Comparison of ENCODE assay signal across 1 cellular context in genomic region chr11:30992513-30992849, GRCh38.
TF ChIP-seq lines count a peak whose summit lies in the region.

No MANE protein-coding gene starts in this region.

TF ChIP-seq in HepG2, 621 proteins besides CTCF, POLR2A, EP300 and RAD21 (continued from another document):
- TF ChIP-seq ZNF235 (CRISPR knock-in tag; IDR thresholded peaks at IDR 0.05; ENCODE audit: borderline replicate concordance), result no peak
- TF ChIP-seq ZNF839 (CRISPR knock-in tag; IDR thresholded peaks at IDR 0.05; ENCODE audit: borderline replicate concordance), result no peak
- TF ChIP-seq GZF1 (CRISPR knock-in tag; IDR thresholded peaks at IDR 0.05), result no peak
- no peak for TF ChIP-seq ZNF772 (CRISPR knock-in tag; IDR thresholded peaks at IDR 0.05)
- 0 out of 2 replicates have a peak, but pooled peaks have one; percentile 32 for TF ChIP-seq RXRB (CRISPR knock-in tag; IDR thresholded peaks at IDR 0.05; ENCODE audit: borderline replicate concordance)
- peak; percentile 67 for TF ChIP-seq GATAD2A (CRISPR knock-in tag; IDR thresholded peaks at IDR 0.05)
- TF ChIP-seq, protein P1, sequence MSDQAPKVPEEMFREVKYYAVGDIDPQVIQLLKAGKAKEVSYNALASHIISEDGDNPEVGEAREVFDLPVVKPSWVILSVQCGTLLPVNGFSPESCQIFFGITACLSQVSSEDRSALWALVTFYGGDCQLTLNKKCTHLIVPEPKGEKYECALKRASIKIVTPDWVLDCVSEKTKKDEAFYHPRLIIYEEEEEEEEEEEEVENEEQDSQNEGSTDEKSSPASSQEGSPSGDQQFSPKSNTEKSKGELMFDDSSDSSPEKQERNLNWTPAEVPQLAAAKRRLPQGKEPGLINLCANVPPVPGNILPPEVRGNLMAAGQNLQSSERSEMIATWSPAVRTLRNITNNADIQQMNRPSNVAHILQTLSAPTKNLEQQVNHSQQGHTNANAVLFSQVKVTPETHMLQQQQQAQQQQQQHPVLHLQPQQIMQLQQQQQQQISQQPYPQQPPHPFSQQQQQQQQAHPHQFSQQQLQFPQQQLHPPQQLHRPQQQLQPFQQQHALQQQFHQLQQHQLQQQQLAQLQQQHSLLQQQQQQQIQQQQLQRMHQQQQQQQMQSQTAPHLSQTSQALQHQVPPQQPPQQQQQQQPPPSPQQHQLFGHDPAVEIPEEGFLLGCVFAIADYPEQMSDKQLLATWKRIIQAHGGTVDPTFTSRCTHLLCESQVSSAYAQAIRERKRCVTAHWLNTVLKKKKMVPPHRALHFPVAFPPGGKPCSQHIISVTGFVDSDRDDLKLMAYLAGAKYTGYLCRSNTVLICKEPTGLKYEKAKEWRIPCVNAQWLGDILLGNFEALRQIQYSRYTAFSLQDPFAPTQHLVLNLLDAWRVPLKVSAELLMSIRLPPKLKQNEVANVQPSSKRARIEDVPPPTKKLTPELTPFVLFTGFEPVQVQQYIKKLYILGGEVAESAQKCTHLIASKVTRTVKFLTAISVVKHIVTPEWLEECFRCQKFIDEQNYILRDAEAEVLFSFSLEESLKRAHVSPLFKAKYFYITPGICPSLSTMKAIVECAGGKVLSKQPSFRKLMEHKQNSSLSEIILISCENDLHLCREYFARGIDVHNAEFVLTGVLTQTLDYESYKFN (CRISPR knock-in tag; conservative IDR thresholded peaks at IDR 0.05), result peak; percentile 84
- TF ChIP-seq NFKB2 (CRISPR knock-in tag; IDR thresholded peaks at IDR 0.05; ENCODE audit: borderline replicate concordance), result no peak
- TF ChIP-seq, protein P2, sequence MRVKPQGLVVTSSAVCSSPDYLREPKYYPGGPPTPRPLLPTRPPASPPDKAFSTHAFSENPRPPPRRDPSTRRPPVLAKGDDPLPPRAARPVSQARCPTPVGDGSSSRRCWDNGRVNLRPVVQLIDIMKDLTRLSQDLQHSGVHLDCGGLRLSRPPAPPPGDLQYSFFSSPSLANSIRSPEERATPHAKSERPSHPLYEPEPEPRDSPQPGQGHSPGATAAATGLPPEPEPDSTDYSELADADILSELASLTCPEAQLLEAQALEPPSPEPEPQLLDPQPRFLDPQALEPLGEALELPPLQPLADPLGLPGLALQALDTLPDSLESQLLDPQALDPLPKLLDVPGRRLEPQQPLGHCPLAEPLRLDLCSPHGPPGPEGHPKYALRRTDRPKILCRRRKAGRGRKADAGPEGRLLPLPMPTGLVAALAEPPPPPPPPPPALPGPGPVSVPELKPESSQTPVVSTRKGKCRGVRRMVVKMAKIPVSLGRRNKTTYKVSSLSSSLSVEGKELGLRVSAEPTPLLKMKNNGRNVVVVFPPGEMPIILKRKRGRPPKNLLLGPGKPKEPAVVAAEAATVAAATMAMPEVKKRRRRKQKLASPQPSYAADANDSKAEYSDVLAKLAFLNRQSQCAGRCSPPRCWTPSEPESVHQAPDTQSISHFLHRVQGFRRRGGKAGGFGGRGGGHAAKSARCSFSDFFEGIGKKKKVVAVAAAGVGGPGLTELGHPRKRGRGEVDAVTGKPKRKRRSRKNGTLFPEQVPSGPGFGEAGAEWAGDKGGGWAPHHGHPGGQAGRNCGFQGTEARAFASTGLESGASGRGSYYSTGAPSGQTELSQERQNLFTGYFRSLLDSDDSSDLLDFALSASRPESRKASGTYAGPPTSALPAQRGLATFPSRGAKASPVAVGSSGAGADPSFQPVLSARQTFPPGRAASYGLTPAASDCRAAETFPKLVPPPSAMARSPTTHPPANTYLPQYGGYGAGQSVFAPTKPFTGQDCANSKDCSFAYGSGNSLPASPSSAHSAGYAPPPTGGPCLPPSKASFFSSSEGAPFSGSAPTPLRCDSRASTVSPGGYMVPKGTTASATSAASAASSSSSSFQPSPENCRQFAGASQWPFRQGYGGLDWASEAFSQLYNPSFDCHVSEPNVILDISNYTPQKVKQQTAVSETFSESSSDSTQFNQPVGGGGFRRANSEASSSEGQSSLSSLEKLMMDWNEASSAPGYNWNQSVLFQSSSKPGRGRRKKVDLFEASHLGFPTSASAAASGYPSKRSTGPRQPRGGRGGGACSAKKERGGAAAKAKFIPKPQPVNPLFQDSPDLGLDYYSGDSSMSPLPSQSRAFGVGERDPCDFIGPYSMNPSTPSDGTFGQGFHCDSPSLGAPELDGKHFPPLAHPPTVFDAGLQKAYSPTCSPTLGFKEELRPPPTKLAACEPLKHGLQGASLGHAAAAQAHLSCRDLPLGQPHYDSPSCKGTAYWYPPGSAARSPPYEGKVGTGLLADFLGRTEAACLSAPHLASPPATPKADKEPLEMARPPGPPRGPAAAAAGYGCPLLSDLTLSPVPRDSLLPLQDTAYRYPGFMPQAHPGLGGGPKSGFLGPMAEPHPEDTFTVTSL (CRISPR knock-in tag; IDR thresholded peaks at IDR 0.05; ENCODE audit: borderline replicate concordance), result peak; percentile 32; the same call in 1 of the 2 replicates
- TF ChIP-seq BCL6 (CRISPR knock-in tag; IDR thresholded peaks at IDR 0.05), result peak; percentile 44; the same call in 1 of the 2 replicates
- no peak for TF ChIP-seq ZNF703 (CRISPR knock-in tag; IDR thresholded peaks at IDR 0.05; ENCODE audit: borderline replicate concordance)
- TF ChIP-seq, protein P3, sequence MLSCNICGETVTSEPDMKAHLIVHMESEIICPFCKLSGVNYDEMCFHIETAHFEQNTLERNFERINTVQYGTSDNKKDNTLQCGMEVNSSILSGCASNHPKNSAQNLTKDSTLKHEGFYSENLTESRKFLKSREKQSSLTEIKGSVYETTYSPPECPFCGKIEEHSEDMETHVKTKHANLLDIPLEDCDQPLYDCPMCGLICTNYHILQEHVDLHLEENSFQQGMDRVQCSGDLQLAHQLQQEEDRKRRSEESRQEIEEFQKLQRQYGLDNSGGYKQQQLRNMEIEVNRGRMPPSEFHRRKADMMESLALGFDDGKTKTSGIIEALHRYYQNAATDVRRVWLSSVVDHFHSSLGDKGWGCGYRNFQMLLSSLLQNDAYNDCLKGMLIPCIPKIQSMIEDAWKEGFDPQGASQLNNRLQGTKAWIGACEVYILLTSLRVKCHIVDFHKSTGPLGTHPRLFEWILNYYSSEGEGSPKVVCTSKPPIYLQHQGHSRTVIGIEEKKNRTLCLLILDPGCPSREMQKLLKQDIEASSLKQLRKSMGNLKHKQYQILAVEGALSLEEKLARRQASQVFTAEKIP (CRISPR knock-in tag; IDR thresholded peaks at IDR 0.05; ENCODE audit: borderline replicate concordance), result no peak
- no peak for TF ChIP-seq SIX1 (CRISPR knock-in tag; IDR thresholded peaks at IDR 0.05; ENCODE audit: borderline replicate concordance)
- TF ChIP-seq ZNF598 (CRISPR knock-in tag; IDR thresholded peaks at IDR 0.05; ENCODE audit: borderline replicate concordance), result no peak
- no peak for TF ChIP-seq ZNF326 (CRISPR knock-in tag; IDR thresholded peaks at IDR 0.05; ENCODE audit: borderline replicate concordance)
- no peak for TF ChIP-seq HCFC1 (IDR thresholded peaks at IDR 0.05; ENCODE audit: low read depth, low read length)
- peak; percentile 88 for TF ChIP-seq NFE2 (CRISPR knock-in tag; IDR thresholded peaks at IDR 0.05)
- no peak for TF ChIP-seq POLR2G (IDR thresholded peaks at IDR 0.05; ENCODE audit: low read depth, low read length)
- no peak for TF ChIP-seq ZFP36L2 (CRISPR knock-in tag; IDR thresholded peaks at IDR 0.05)
- TF ChIP-seq PHF8 (CRISPR knock-in tag; IDR thresholded peaks at IDR 0.05), result no peak
- TF ChIP-seq PCBP1 (IDR thresholded peaks at IDR 0.05; ENCODE audit: borderline replicate concordance, low read depth, low read length), result no peak
- TF ChIP-seq KAT8 (CRISPR knock-in tag; IDR thresholded peaks at IDR 0.05), result 0 out of 2 replicates have a peak, but pooled peaks have one; percentile 32
- no peak for TF ChIP-seq KAT2B (IDR thresholded peaks at IDR 0.05; ENCODE audit: borderline replicate concordance, low read depth, low read length)
- TF ChIP-seq GTF3A (CRISPR knock-in tag; conservative IDR thresholded peaks at IDR 0.05), result no peak
- TF ChIP-seq, protein P4, sequence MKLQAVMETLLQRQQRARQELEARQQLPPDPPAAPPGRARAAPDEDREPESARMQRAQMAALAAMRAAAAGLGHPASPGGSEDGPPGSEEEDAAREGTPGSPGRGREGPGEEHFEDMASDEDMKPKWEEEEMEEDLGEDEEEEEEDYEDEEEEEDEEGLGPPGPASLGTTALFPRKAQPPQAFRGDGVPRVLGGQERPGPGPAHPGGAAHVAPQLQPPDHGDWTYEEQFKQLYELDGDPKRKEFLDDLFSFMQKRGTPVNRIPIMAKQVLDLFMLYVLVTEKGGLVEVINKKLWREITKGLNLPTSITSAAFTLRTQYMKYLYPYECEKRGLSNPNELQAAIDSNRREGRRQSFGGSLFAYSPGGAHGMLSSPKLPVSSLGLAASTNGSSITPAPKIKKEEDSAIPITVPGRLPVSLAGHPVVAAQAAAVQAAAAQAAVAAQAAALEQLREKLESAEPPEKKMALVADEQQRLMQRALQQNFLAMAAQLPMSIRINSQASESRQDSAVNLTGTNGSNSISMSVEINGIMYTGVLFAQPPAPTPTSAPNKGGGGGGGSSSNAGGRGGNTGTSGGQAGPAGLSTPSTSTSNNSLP (IDR thresholded peaks at IDR 0.05; ENCODE audit: low read depth, low read length), result no peak
- no peak for TF ChIP-seq ZNF747 (CRISPR knock-in tag; IDR thresholded peaks at IDR 0.05; ENCODE audit: borderline replicate concordance)
- no peak for TF ChIP-seq IRF1 (CRISPR knock-in tag; IDR thresholded peaks at IDR 0.05; ENCODE audit: low read depth)
- TF ChIP-seq MXD4 (CRISPR knock-in tag; IDR thresholded peaks at IDR 0.05), result no peak
- TF ChIP-seq ZNF616 (CRISPR knock-in tag; IDR thresholded peaks at IDR 0.05; ENCODE audit: low read depth), result no peak
- no peak for TF ChIP-seq ZSCAN9 (CRISPR knock-in tag; IDR thresholded peaks at IDR 0.05; ENCODE audit: borderline replicate concordance)
- TF ChIP-seq SMARCE1 (IDR thresholded peaks at IDR 0.05; ENCODE audit: borderline replicate concordance), result no peak
- no peak for TF ChIP-seq SSRP1 (CRISPR knock-in tag; IDR thresholded peaks at IDR 0.05)
- TF ChIP-seq MZF1 (CRISPR knock-in tag; IDR thresholded peaks at IDR 0.05; ENCODE audit: borderline replicate concordance), result no peak
- TF ChIP-seq HNRNPUL1 (IDR thresholded peaks at IDR 0.05; ENCODE audit: low read depth, low read length), result no peak
- peak; percentile 64; the same call in 1 of the 2 replicates for TF ChIP-seq KDM6A (CRISPR knock-in tag; IDR thresholded peaks at IDR 0.05; ENCODE audit: low read depth)
- TF ChIP-seq RCOR2 (CRISPR knock-in tag; IDR thresholded peaks at IDR 0.05), result no peak
- TF ChIP-seq BRF2 (CRISPR knock-in tag; IDR thresholded peaks at IDR 0.05), result no peak
- TF ChIP-seq ZNF124 (CRISPR knock-in tag; IDR thresholded peaks at IDR 0.05), result no peak
- no peak for TF ChIP-seq SMYD3 (CRISPR knock-in tag; IDR thresholded peaks at IDR 0.05)
- peak; percentile 22; the same call in 1 of the 2 replicates for TF ChIP-seq FOXA3 (CRISPR knock-in tag; IDR thresholded peaks at IDR 0.05)
